34 cellular contexts compared by ENCODE assay signal in genomic region chr19:14106840-14107239, GRCh38. TPM values are rescaled to one million over a fixed set of nuclear protein-coding genes. Genes with fewer than 3 reads are reported as not detected.
DNase-seq lines count a peak whose midpoint lies in the region; ATAC-seq and TF ChIP-seq lines count a peak whose summit lies in the region.
"Had no signal": no experiment of that assay in that cellular context is flagged by ENCODE, and none has a peak within 500 bp of the region (broad histone marks: within the 10 kb centered on the region; RNA-seq: fewer than 3 reads in every experiment).

No MANE protein-coding gene starts in this region.

- CTCF ChIA-PET in SK-N-SH (lab: Yijun Ruan, JAX) = interaction anchor here (1.2 kb wide), 1 partner anchor 30 kb away, joined by 3 read pairs; the partner anchor contains the start of gene ASF1B

- no peak for TF ChIP-seq CTCF in esophagus muscularis mucosa (IDR thresholded peaks at IDR 0.05)
- TF ChIP-seq CTCF in sigmoid colon (IDR thresholded peaks at IDR 0.05) = no peak
- TF ChIP-seq CTCF in SK-N-SH (IDR thresholded peaks at IDR 0.05) = no peak

- DNase-seq in esophagus muscularis mucosa (ENCODE audit: extremely low spot score) (no peak), right cardiac atrium (peak in 2 of 3 donors; percentile 55 to 73), sigmoid colon (no peak), aorta (no peak), AG08395 (ENCODE audit: low spot score) (no peak), SK-N-SH (no peak), dedifferentiated amniotic fluid mesenchymal stem cell (ENCODE audit: extremely low spot score) (no peak)
- DNase-seq: activated CD4-positive, CD25-positive, alpha-beta regulatory T cell treated with anti-CD3 and anti-CD28 coated beads, Interleukin-2, amount 50 U/mL, for 72 hours; activated CD8-positive, alpha-beta T cell treated with anti-CD3 and anti-CD28 coated beads for 36 hours; anterior cingulate cortex; colonic mucosa; DMS 273 treated with DMSO at 0.1 percent for 48 hours; effector memory CD4-positive, alpha-beta T cell; EL; glutamatergic neuron; islet precursor cell; KG1; MM.1S; naive thymus-derived CD4-positive, alpha-beta T cell; NCI-H1417 treated with DMSO at 0.1 percent for 48 hours; NCI-H2081; NCI-H526; NK-92 treated with Interleukin-12 subunit alpha and Interleukin-12 subunit beta, amount 100 ng/mL, for 24 hours; nucleus accumbens; stimulated activated CD4-positive, alpha-beta T cell treated with anti-CD3 and anti-CD28 coated beads, Interleukin-2, amount 100 ng/mL, for 24 hours; stimulated activated CD8-positive, alpha-beta memory T cell treated with anti-CD3 and anti-CD28 coated beads, Interleukin-4, amount 100 ng/mL, for 48 hours; stomach; T-helper 17 cell had no signal

- no peak overlapping the region for H2AFZ ChIP-seq in SK-N-SH (ENCODE audit: low read depth)

- intact Hi-C loops in esophagus muscularis mucosa (cut with DNase I) = no loop called here
- intact Hi-C loops in right cardiac atrium (cut with DNase I) = no loop called here
- intact Hi-C loops in sigmoid colon (cut with DNase I) = no loop called here
- intact Hi-C loops in aorta (cut with DNase I) = no loop called here

- ATAC-seq in right cardiac atrium = peak in 1 of 2 donors; percentile 43
- peak; percentile 12 for ATAC-seq in aorta (ENCODE audit: low FRiP score)
- ATAC-seq: activated CD8-positive, alpha-beta T cell treated with anti-CD3 and anti-CD28 coated beads for 36 hours; naive thymus-derived CD4-positive, alpha-beta T cell; T-helper 17 cell had no signal

- H3K4me1 ChIP-seq in esophagus muscularis mucosa = peaks cover 38 to 48% (median 46%) of the 10 kb centered on the region in 4 donors
- H3K4me1 ChIP-seq in right cardiac atrium (ENCODE audit: control insufficient read depth, insufficient read depth, low read length) = peaks cover 2% of the 10 kb centered on the region
- peaks cover 0 to 44% (median 26%) of the 10 kb centered on the region in 4 donors for H3K4me1 ChIP-seq in sigmoid colon
- H3K4me1 ChIP-seq in aorta (ENCODE audit: control insufficient read depth in 1 of 2, insufficient read depth in 2 of 2, low read length in 2 of 2) = no peaks in the 10 kb centered on the region
- H3K4me1 ChIP-seq in SK-N-SH (ENCODE audit: control insufficient read depth in 1 of 2, insufficient read depth in 2 of 2, low read depth in 1 of 2, low read length in 1 of 2) = no peaks in the 10 kb centered on the region
- H3K4me1 ChIP-seq: BLaER1, colonic mucosa had no signal

- 85% methylated on average over 10 of the region's 16 CpGs for WGBS in esophagus muscularis mucosa
- WGBS in right cardiac atrium = 74% methylated on average over 16 of the region's 16 CpGs
- 92 to 94% methylated on average over 16 of the region's 16 CpGs for WGBS in sigmoid colon, 2 donors
- WGBS in aorta, 2 donors = 54 to 63% methylated on average over 14 to 16 of the region's 16 CpGs
- WGBS in SK-N-SH (ENCODE audit: low lambda C conversion rate) = 95% methylated on average over 8 of the region's 16 CpGs

- TF ChIP-seq EP300 in esophagus muscularis mucosa (IDR thresholded peaks at IDR 0.05) (no peak), sigmoid colon (IDR thresholded peaks at IDR 0.05) (no peak), SK-N-SH (IDR thresholded peaks at IDR 0.05; ENCODE audit: borderline replicate concordance in 1 of 2, low read depth in 1 of 2, low read length in 1 of 2) (no peak)

- no peak for TF ChIP-seq POLR2A in esophagus muscularis mucosa (IDR thresholded peaks at IDR 0.05; ENCODE audit: low read depth)
- no peak for TF ChIP-seq POLR2A in sigmoid colon (IDR thresholded peaks at IDR 0.05)

- TF ChIP-seq RAD21 in SK-N-SH (IDR thresholded peaks at IDR 0.05; ENCODE audit: low read length) = no peak

- H3K9ac ChIP-seq in SK-N-SH = no peak overlapping the region
- H3K9ac ChIP-seq: BLaER1 had no signal

- H3K36me3 ChIP-seq in esophagus muscularis mucosa (peaks cover 40 to 58% (median 54%) of the 10 kb centered on the region in 4 donors), sigmoid colon (peaks cover 17 to 49% (median 34%) of the 10 kb centered on the region in 4 donors), aorta (ENCODE audit: control insufficient read depth in 1 of 2, insufficient read depth in 2 of 2, low read length in 1 of 2) (peaks cover 0 to 3% of the 10 kb centered on the region in 2 donors), SK-N-SH (replicated peaks in 1 of 2; ENCODE audit: control insufficient read depth in 1 of 2, insufficient read depth in 2 of 2, low read length in 1 of 2) (peaks cover 0 to 7% of the 10 kb centered on the region in 2 experiments)
- H3K36me3 ChIP-seq: colonic mucosa had no signal

- POLR2A ChIA-PET in SK-N-SH (lab: Yijun Ruan, JAX) = no interaction called here

- no peaks in the 10 kb centered on the region for H3F3A ChIP-seq in SK-N-SH (replicated peaks; ENCODE audit: insufficient read depth)

- H3K27ac ChIP-seq in esophagus muscularis mucosa (replicated peaks in 1 of 4) = peak overlapping the region; percentile 79 to 86 (median 84)
- H3K27ac ChIP-seq in right cardiac atrium (ENCODE audit: low read length) = peak overlapping the region; percentile 93
- peak overlapping the region; percentile 78 to 89 (median 78) for H3K27ac ChIP-seq in sigmoid colon
- H3K27ac ChIP-seq in aorta (ENCODE audit: low read depth in 1 of 2, low read length in 2 of 2) = peak overlapping the region; percentile 45 to 59
- H3K27ac ChIP-seq in SK-N-SH (ENCODE audit: low read depth in 2 of 2, low read length in 1 of 2) = no peak overlapping the region
- H3K27ac ChIP-seq: BLaER1, epithelial cell of prostate, HL-60 had no signal

- no peaks in the 10 kb centered on the region for H3K9me2 ChIP-seq in SK-N-SH

- H3K9me3 ChIP-seq in esophagus muscularis mucosa (no peaks in the 10 kb centered on the region), right cardiac atrium (ENCODE audit: control insufficient read depth, low read length) (no peaks in the 10 kb centered on the region), sigmoid colon (no peaks in the 10 kb centered on the region), aorta (ENCODE audit: control insufficient read depth, low read length) (no peaks in the 10 kb centered on the region), SK-N-SH (no peaks in the 10 kb centered on the region)
- H3K9me3 ChIP-seq: BLaER1, colonic mucosa, stomach, tibial nerve had no signal

- peaks cover 18% of the 10 kb centered on the region; the same call in 1 of the 2 replicates for H3K79me2 ChIP-seq in SK-N-SH (ENCODE audit: insufficient read depth)

- no peaks in the 10 kb centered on the region for H4K20me1 ChIP-seq in SK-N-SH (ENCODE audit: insufficient read depth)

- no peak overlapping the region for H3K4me2 ChIP-seq in SK-N-SH
- H3K4me2 ChIP-seq: BLaER1 had no signal

- H3K27me3 ChIP-seq in esophagus muscularis mucosa (no peaks in the 10 kb centered on the region), right cardiac atrium (ENCODE audit: control insufficient read depth, insufficient read depth) (no peaks in the 10 kb centered on the region), sigmoid colon (no peaks in the 10 kb centered on the region), aorta (ENCODE audit: control insufficient read depth in 1 of 2, insufficient read depth in 2 of 2, low read length in 1 of 2) (no peaks in the 10 kb centered on the region), SK-N-SH (ENCODE audit: insufficient read depth) (no peaks in the 10 kb centered on the region)
- H3K27me3 ChIP-seq: BLaER1, colonic mucosa, stomach, tibial nerve had no signal

- H3K4me3 ChIP-seq in esophagus muscularis mucosa (no peak overlapping the region), right cardiac atrium (ENCODE audit: low read length) (no peak overlapping the region), sigmoid colon (no peak overlapping the region), aorta (ENCODE audit: low read length in 2 of 2) (no peak overlapping the region), SK-N-SH (ENCODE audit: low read depth in 2 of 2, low read length in 1 of 2) (no peak overlapping the region)
- H3K4me3 ChIP-seq: BLaER1, colonic mucosa, stomach, tibial nerve had no signal

RNA-seq across cellular contexts. Expression of gene PRKACA, which starts 10.7 kb away (rescaled TPM):
- 100 to 1,000 TPM in 2 of 4 donors, 10 to 100 TPM in 2; 76.0 to 125 (median 93.3) TPM for total RNA-seq in esophagus muscularis mucosa
- total RNA-seq in right cardiac atrium = 100 to 1,000 TPM; 351 to 412 (median 373) TPM
- polyA plus RNA-seq in right cardiac atrium = 256 TPM
- total RNA-seq in sigmoid colon = 10 to 100 TPM; 33.6 to 36.6 (median 35.2) TPM
- polyA plus RNA-seq in sigmoid colon = 10 to 100 TPM; 43.2 to 59.1 (median 51.3) TPM
- total RNA-seq in aorta = 100 to 1,000 TPM; 123 to 125 TPM
- 10 to 100 TPM; 53.7 to 56.3 TPM for polyA plus RNA-seq in aorta
- 17.2 and 48.4 TPM in 2 replicates for polyA plus RNA-seq in SK-N-SH (2012; rRNA removed)
- polyA plus RNA-seq in SK-N-SH (2012; cell fraction: cytosol; rRNA removed) = 33.8 and 53.4 TPM in 2 replicates
- polyA plus RNA-seq in SK-N-SH (2012; cell fraction: nucleus; rRNA removed) = 32.5 and 44.9 TPM in 2 replicates

RNA-seq across cellular contexts. Expression of gene SAMD1, which starts 16.3 kb away (rescaled TPM):
- total RNA-seq in esophagus muscularis mucosa (10 to 100 TPM; 24.1 to 75.6 (median 48.8) TPM), right cardiac atrium (10 to 100 TPM; 34.0 to 53.8 (median 42.5) TPM), sigmoid colon (10 to 100 TPM in 3 of 4 donors, 1 to 10 TPM in 1; 8.7 to 28.2 (median 11.9) TPM), aorta (10 to 100 TPM; 28.1 to 32.9 TPM)
- polyA plus RNA-seq in right cardiac atrium (32.2 TPM), sigmoid colon (10 to 100 TPM; 15.6 to 40.9 (median 22.4) TPM), aorta (10 to 100 TPM; 27.4 to 28.4 TPM), SK-N-SH (2012; rRNA removed) (11.7 and 19.0 TPM in 2 replicates)
- 12.1 and 16.7 TPM in 2 replicates for polyA plus RNA-seq in SK-N-SH (2012; cell fraction: cytosol; rRNA removed)
- 24.4 and 35.4 TPM in 2 replicates for polyA plus RNA-seq in SK-N-SH (2012; cell fraction: nucleus; rRNA removed)

RNA-seq across cellular contexts. Expression of gene C19orf67, which starts 21.3 kb away (rescaled TPM):
- not detected for total RNA-seq in esophagus muscularis mucosa
- total RNA-seq in right cardiac atrium = not detected
- polyA plus RNA-seq in right cardiac atrium = not detected
- not detected for total RNA-seq in sigmoid colon
- under 1 TPM in 1 of 3 donors, not detected in 2; 0.06 TPM for polyA plus RNA-seq in sigmoid colon
- not detected for total RNA-seq in aorta
- not detected for polyA plus RNA-seq in aorta
- polyA plus RNA-seq in SK-N-SH (2012; rRNA removed) = not detected in 2 replicates
- polyA plus RNA-seq in SK-N-SH (2012; cell fraction: cytosol; rRNA removed) = not detected in 2 replicates
- not detected in 2 replicates for polyA plus RNA-seq in SK-N-SH (2012; cell fraction: nucleus; rRNA removed)
- total RNA-seq: activated CD8-positive, alpha-beta T cell treated with anti-CD3 and anti-CD28 coated beads for 36 hours; stomach; tibial nerve had no signal
- polyA plus RNA-seq: AG04450; liver; naive thymus-derived CD4-positive, alpha-beta T cell had no signal

RNA-seq across cellular contexts. Expression of gene ASF1B, which starts 29.5 kb away (rescaled TPM):
- total RNA-seq in esophagus muscularis mucosa (1 to 10 TPM in 1 of 4 donors, under 1 TPM in 2, not detected in 1; 0.63 to 1.3 (median 0.65) TPM), right cardiac atrium (1 to 10 TPM in 3 of 4 donors, under 1 TPM in 1; 0.56 to 1.4 (median 1.2) TPM), sigmoid colon (1 to 10 TPM in 3 of 4 donors, not detected in 1; 1.1 to 2.0 (median 1.4) TPM), aorta (1 to 10 TPM; 1.4 to 2.0 TPM)
- polyA plus RNA-seq in right cardiac atrium (0.29 TPM), sigmoid colon (10 to 100 TPM in 2 of 3 donors, 1 to 10 TPM in 1; 3.6 to 26.9 (median 13.6) TPM), aorta (1 to 10 TPM in 1 of 2 donors, under 1 TPM in 1; 0.49 to 1.3 TPM), SK-N-SH (2012; rRNA removed) (17.8 and 19.0 TPM in 2 replicates)
- polyA plus RNA-seq in SK-N-SH (2012; cell fraction: cytosol; rRNA removed) = 12.3 and 20.2 TPM in 2 replicates
- polyA plus RNA-seq in SK-N-SH (2012; cell fraction: nucleus; rRNA removed) = 9.1 and 10.0 TPM in 2 replicates

RNA-seq across cellular contexts. Expression of gene MISP3, which starts 34.3 kb away (rescaled TPM):
- total RNA-seq in esophagus muscularis mucosa (10 to 100 TPM in 1 of 4 donors, 1 to 10 TPM in 3; 1.5 to 11.1 (median 7.6) TPM), right cardiac atrium (10 to 100 TPM in 1 of 4 donors, 1 to 10 TPM in 3; 6.4 to 10.3 (median 9.2) TPM), sigmoid colon (1 to 10 TPM; 1.4 to 3.8 (median 1.7) TPM), aorta (1 to 10 TPM; 1.2 to 2.2 TPM)
- polyA plus RNA-seq in right cardiac atrium (11.1 TPM), sigmoid colon (10 to 100 TPM; 22.7 to 26.4 (median 25.2) TPM), aorta (1 to 10 TPM; 4.7 to 6.6 TPM), SK-N-SH (2012; rRNA removed) (1.6 and 2.6 TPM in 2 replicates)
- 2.0 and 2.2 TPM in 2 replicates for polyA plus RNA-seq in SK-N-SH (2012; cell fraction: cytosol; rRNA removed)
- 2.5 and 5.0 TPM in 2 replicates for polyA plus RNA-seq in SK-N-SH (2012; cell fraction: nucleus; rRNA removed)

Comparison
In these comparisons a context has a peak if more than half of its experiments do, and no peak if none do; other contexts are left out.
1. DNase-seq: peak in right cardiac atrium (2 of 3); none in esophagus muscularis mucosa (single experiment), sigmoid colon (single experiment), aorta (0 of 2), AG08395 (single experiment), SK-N-SH (single experiment) and dedifferentiated amniotic fluid mesenchymal stem cell (single experiment).
2. H3K27ac ChIP-seq: peak in esophagus muscularis mucosa (4 of 4), right cardiac atrium (single experiment), sigmoid colon (4 of 4) and aorta (2 of 2); none in SK-N-SH (0 of 2).